In the genomic region with DNA sequence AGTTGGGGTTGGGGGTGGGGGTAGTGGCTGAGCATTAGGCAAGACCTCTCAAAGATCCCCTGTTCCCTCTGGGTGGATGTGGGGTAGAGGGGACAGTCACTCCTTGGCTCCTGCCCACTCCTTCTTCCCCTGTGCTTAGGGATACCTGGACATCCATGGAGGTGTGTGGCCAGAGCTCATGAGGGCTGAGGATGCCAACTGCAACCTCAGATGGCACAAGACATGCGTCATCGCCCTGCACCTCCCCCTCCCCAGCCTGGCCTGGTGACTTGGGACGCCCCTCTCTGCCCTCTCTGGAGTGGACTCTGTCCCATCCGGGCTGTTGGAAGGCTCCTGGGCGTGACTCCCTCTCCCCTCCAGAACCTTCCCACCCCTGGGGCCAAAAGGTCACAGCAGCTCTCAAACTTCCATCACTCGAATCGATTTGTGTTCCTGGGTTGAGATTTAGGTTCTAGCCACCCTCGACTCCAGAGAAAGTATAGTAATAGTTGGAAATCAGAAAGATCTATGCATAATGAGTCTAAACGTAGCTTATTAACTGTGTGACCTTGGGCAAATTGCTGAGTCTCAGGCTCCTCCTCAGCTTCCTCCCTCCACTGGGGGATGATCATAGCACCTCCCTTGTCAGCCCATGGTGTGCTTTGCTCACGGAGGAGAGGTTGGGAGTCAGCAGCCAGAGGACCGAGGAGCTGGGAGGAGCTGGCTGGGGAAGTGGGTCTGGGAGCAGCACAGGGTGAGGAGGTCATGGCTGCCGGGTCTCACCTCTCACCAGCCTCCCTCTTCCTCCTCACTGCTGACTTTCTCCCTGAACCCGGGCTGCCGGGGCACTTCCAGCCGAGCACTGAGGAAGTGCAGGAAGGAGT, we compare ENCODE assay signal across 14 cellular contexts. TPM values are rescaled to one million over a fixed set of nuclear protein-coding genes. Genes with fewer than 3 reads are reported as not detected.
DNase-seq lines count a peak whose midpoint lies in the region; ATAC-seq and TF ChIP-seq lines count a peak whose summit lies in the region.
"Had no signal": no experiment of that assay in that cellular context is flagged by ENCODE, and none has a peak within 500 bp of the region (broad histone marks: within the 10 kb centered on the region; RNA-seq: fewer than 3 reads in every experiment).

No MANE protein-coding gene starts in this region.

- H3K4me3 Mint-ChIP-seq in IgD-negative memory B cell = peak overlapping the region in 3 of 4 donors; percentile 92 to 96 (median 92)
- peak overlapping the region; percentile 98 for H3K4me3 Mint-ChIP-seq in activated CD8-positive, alpha-beta memory T cell treated with anti-CD3 and anti-CD28 coated beads, Interleukin-2, amount 10 ng/mL, durations not matched to agents 7 days and 5 days

- peak overlapping the region in 2 of 3 donors; percentile 76 to 99 for H3K27ac Mint-ChIP-seq in IgD-negative memory B cell
- H3K27ac Mint-ChIP-seq in activated CD8-positive, alpha-beta memory T cell treated with anti-CD3 and anti-CD28 coated beads, Interleukin-2, amount 10 ng/mL, durations not matched to agents 7 days and 5 days = peak overlapping the region; percentile 99

- no peak for TF ChIP-seq CTCF in foreskin fibroblast (IDR thresholded peaks at IDR 0.05; ENCODE audit: low read depth, low read length)

- no peaks in the 10 kb centered on the region for H3K36me3 ChIP-seq in mesendoderm (ENCODE audit: control insufficient read depth, insufficient read depth, low read length)
- H3K36me3 ChIP-seq: esophagus muscularis mucosa had no signal

- peak; percentile 33 to 43 for DNase-seq in AML-193 (lab: John Stamatoyannopoulos, UW)
- peak; percentile 65 for DNase-seq in activated CD8-positive, alpha-beta memory T cell treated with anti-CD3 and anti-CD28 coated beads, Interleukin-2, amount 10 ng/mL, durations not matched to agents 7 days and 5 days
- DNase-seq in mesendoderm = no peak
- no peak for DNase-seq in NCI-H128 (lab: John Stamatoyannopoulos, UW; ENCODE audit: unreplicated experiment)
- no peak for DNase-seq in foreskin fibroblast
- DNase-seq in kidney tubule cell (ENCODE audit: low spot score) = no peak
- DNase-seq: amniotic stem cell, NCI-H2107 had no signal

- no peak overlapping the region for H3K18ac ChIP-seq in mesendoderm (ENCODE audit: low read length)

- CTCF ChIA-PET in activated CD8-positive, alpha-beta memory T cell treated with anti-CD3 and anti-CD28 coated beads, Interleukin-2, amount 10 ng/mL, durations not matched to agents 7 days and 5 days (lab: Charles Lee) = interaction anchor here (0.6 to 6.2 kb wide), 12 partner anchors 8 to 180 kb away, joined by 3 to 32 read pairs (median 3); a partner anchor contains a TSS

- no peaks in the 10 kb centered on the region for H3K36me3 Mint-ChIP-seq in IgD-negative memory B cell
- peaks cover 18% of the 10 kb centered on the region for H3K36me3 Mint-ChIP-seq in activated CD8-positive, alpha-beta memory T cell treated with anti-CD3 and anti-CD28 coated beads, Interleukin-2, amount 10 ng/mL, durations not matched to agents 7 days and 5 days

- no peaks in the 10 kb centered on the region for H3K27me3 ChIP-seq in mesendoderm (ENCODE audit: insufficient read depth, low read length, poor library complexity)

- no peak overlapping the region for H3K27ac ChIP-seq in mesendoderm (ENCODE audit: low read depth, low read length)
- H3K27ac ChIP-seq: C4-2B had no signal

- no peak overlapping the region for H3K4ac ChIP-seq in mesendoderm (ENCODE audit: low read depth, low read length)

- no peaks in the 10 kb centered on the region for H3K9me3 Mint-ChIP-seq in IgD-negative memory B cell
- no peaks in the 10 kb centered on the region for H3K9me3 Mint-ChIP-seq in activated CD8-positive, alpha-beta memory T cell treated with anti-CD3 and anti-CD28 coated beads, Interleukin-2, amount 10 ng/mL, durations not matched to agents 7 days and 5 days (ENCODE audit: low read depth)

- H2AK5ac ChIP-seq in mesendoderm (ENCODE audit: low read length) = no peak overlapping the region

- peaks cover 47 to 60% (median 48%) of the 10 kb centered on the region in 3 donors for H3K4me1 Mint-ChIP-seq in IgD-negative memory B cell
- H3K4me1 Mint-ChIP-seq in activated CD8-positive, alpha-beta memory T cell treated with anti-CD3 and anti-CD28 coated beads, Interleukin-2, amount 10 ng/mL, durations not matched to agents 7 days and 5 days = peaks cover 72% of the 10 kb centered on the region

- H3K27me3 Mint-ChIP-seq in IgD-negative memory B cell = peaks cover 1% of the 10 kb centered on the region
- no peaks in the 10 kb centered on the region for H3K27me3 Mint-ChIP-seq in activated CD8-positive, alpha-beta memory T cell treated with anti-CD3 and anti-CD28 coated beads, Interleukin-2, amount 10 ng/mL, durations not matched to agents 7 days and 5 days

- WGBS in mesendoderm (ENCODE audit: extremely low coverage, insufficient coverage, low lambda C conversion rate) = no CpG with 5 or more reads among the region's 15 CpGs

- no peak overlapping the region for H4K8ac ChIP-seq in mesendoderm (ENCODE audit: low read depth, low read length)

- H3K4me2 ChIP-seq in mesendoderm (ENCODE audit: low read length) = no peak overlapping the region

- H3K9ac ChIP-seq in mesendoderm (ENCODE audit: low read length) = no peak overlapping the region

- H2BK120ac ChIP-seq in mesendoderm (ENCODE audit: low read depth, low read length) = no peak overlapping the region

- H2BK15ac ChIP-seq in mesendoderm (replicated peaks; ENCODE audit: low read depth) = no peak overlapping the region

- H3K4me3 ChIP-seq in mesendoderm (ENCODE audit: low read length) (no peak overlapping the region), foreskin fibroblast (ENCODE audit: low read depth in 1 of 2, low read length in 2 of 2) (no peak overlapping the region)
- H3K4me3 ChIP-seq: esophagus muscularis mucosa had no signal

- no peaks in the 10 kb centered on the region for H3K79me1 ChIP-seq in mesendoderm (ENCODE audit: low read length)

- H3K79me2 ChIP-seq in mesendoderm (ENCODE audit: control insufficient read depth, insufficient read depth, low read length) = no peaks in the 10 kb centered on the region

- H3K4me1 ChIP-seq in mesendoderm (ENCODE audit: control insufficient read depth, low read depth, low read length) = peaks cover 26% of the 10 kb centered on the region

- H4K5ac ChIP-seq in mesendoderm (ENCODE audit: low read length) = no peak overlapping the region

- peak overlapping the region; percentile 61 for H3K56ac ChIP-seq in mesendoderm (ENCODE audit: low read length)

- peak overlapping the region; percentile 82 for H2BK5ac ChIP-seq in mesendoderm (ENCODE audit: low read length)

- ATAC-seq in activated CD8-positive, alpha-beta memory T cell treated with anti-CD3 and anti-CD28 coated beads, Interleukin-2, amount 10 ng/mL, durations not matched to agents 7 days and 5 days = peak; percentile 25
- no peak for ATAC-seq in GM21576 (IDR thresholded peaks at IDR 0.05; ENCODE audit: unreplicated experiment)
- ATAC-seq: SK-N-SH treated with all-trans-retinoic acid at 6 μM for 48 hours had no signal

- no peak overlapping the region for H3K23ac ChIP-seq in mesendoderm (ENCODE audit: low read length)

RNA-seq across cellular contexts. Expression of a gene that starts 2.2 kb away (rescaled TPM):
- 18.7 TPM for polyA plus RNA-seq in IgD-negative memory B cell
- total RNA-seq in activated CD8-positive, alpha-beta memory T cell treated with anti-CD3 and anti-CD28 coated beads, Interleukin-2, amount 10 ng/mL, durations not matched to agents 7 days and 5 days = 100 to 1,000 TPM; 228 to 410 TPM
- polyA plus RNA-seq in mesendoderm (2013, experiment 1 of 2) = 0.65 TPM
- 0.49 TPM for polyA plus RNA-seq in mesendoderm (2013, experiment 2 of 2)

RNA-seq across cellular contexts. Expression of a gene that starts 18.1 kb away (rescaled TPM):
- 17.3 TPM for polyA plus RNA-seq in IgD-negative memory B cell
- 10 to 100 TPM; 50.0 to 68.9 TPM for total RNA-seq in activated CD8-positive, alpha-beta memory T cell treated with anti-CD3 and anti-CD28 coated beads, Interleukin-2, amount 10 ng/mL, durations not matched to agents 7 days and 5 days
- 32.9 TPM for polyA plus RNA-seq in mesendoderm (2013, experiment 1 of 2)
- polyA plus RNA-seq in mesendoderm (2013, experiment 2 of 2) = 31.1 TPM

RNA-seq across cellular contexts. Expression of a gene that starts 30.9 kb away (rescaled TPM):
- not detected for polyA plus RNA-seq in IgD-negative memory B cell
- total RNA-seq in activated CD8-positive, alpha-beta memory T cell treated with anti-CD3 and anti-CD28 coated beads, Interleukin-2, amount 10 ng/mL, durations not matched to agents 7 days and 5 days = under 1 TPM in 1 of 2 experiments, not detected in 1; 0.26 TPM
- polyA plus RNA-seq in mesendoderm (2013, experiment 1 of 2) = 0.51 TPM
- 0.57 TPM for polyA plus RNA-seq in mesendoderm (2013, experiment 2 of 2)
- total RNA-seq: H4 had no signal

RNA-seq across cellular contexts. Expression of a gene that starts 39.9 kb away (rescaled TPM):
- polyA plus RNA-seq in IgD-negative memory B cell = 0.11 TPM
- total RNA-seq in activated CD8-positive, alpha-beta memory T cell treated with anti-CD3 and anti-CD28 coated beads, Interleukin-2, amount 10 ng/mL, durations not matched to agents 7 days and 5 days = not detected
- 0.01 TPM for polyA plus RNA-seq in mesendoderm (2013, experiment 1 of 2)
- polyA plus RNA-seq in mesendoderm (2013, experiment 2 of 2) = 0.03 TPM

Comparison
In these comparisons a context has a peak if more than half of its experiments do, and no peak if none do; other contexts are left out.
1. DNase-seq: peak in AML-193 (2 of 2) and activated CD8-positive, alpha-beta memory T cell treated with anti-CD3 and anti-CD28 coated beads, Interleukin-2, amount 10 ng/mL, durations not matched to agents 7 days and 5 days (single experiment); none in mesendoderm (single experiment), NCI-H128 (single experiment), foreskin fibroblast (0 of 2) and kidney tubule cell (single experiment).